Comparison of ENCODE assay signal across 9 cellular contexts in the genomic region with DNA sequence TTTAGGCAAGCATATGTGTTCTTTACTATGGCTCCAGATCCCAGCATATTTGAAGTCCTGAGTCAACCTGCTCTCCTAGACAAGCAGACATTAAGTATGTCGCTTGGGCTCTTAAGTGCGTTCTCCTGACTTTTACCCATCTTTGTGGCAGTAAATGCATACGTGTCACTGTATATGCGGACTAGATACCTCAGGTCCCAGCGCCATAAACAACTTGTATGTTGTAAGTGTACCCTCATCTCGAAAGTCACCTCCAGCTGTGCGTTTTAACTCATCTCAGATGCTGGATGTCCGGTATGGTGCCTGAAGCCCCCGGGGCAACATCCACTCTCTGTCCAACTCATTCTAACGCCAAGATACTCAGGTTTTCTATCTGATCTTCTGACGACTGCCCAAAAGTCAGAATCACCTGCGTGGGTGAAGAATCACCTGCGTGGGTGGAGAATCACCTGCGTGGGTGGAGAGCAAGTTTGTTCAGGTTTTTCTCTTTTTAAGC. TPM values are rescaled to one million over a fixed set of nuclear protein-coding genes. Genes with fewer than 3 reads are reported as not detected.
A peak's percentile ranks its signal among the peaks of the same experiment; 100 is the strongest.
DNase-seq lines count a peak whose midpoint lies in the region; ATAC-seq and TF ChIP-seq lines count a peak whose summit lies in the region.
"Had no signal": no experiment of that assay in that cellular context is flagged by ENCODE, and none has a peak within 500 bp of the region (broad histone marks: within the 10 kb centered on the region; RNA-seq: fewer than 3 reads in every experiment).

No MANE protein-coding gene starts in this region.

- peaks cover 19% of the 10 kb centered on the region for H3F3A ChIP-seq in MM.1S (ENCODE audit: insufficient read depth, low read length)
- H3F3A ChIP-seq in neural cell (ENCODE audit: insufficient read depth, low read length, poor library complexity, severe bottlenecking) = no peaks in the 10 kb centered on the region

- H3K9ac ChIP-seq in MM.1S (ENCODE audit: low read length) (no peak overlapping the region), neural cell (ENCODE audit: low read length) (peak overlapping the region; percentile 89)

- H4K20me1 ChIP-seq in MM.1S (ENCODE audit: insufficient read depth, low read length) = no peaks in the 10 kb centered on the region; the same call in 1 of the 2 replicates
- peaks cover 41% of the 10 kb centered on the region for H4K20me1 ChIP-seq in neural cell (ENCODE audit: insufficient read depth)

- peak overlapping the region; percentile 85 to 92 (median 88) for H3K4me3 Mint-ChIP-seq in CD4-positive, alpha-beta memory T cell
- H3K4me3 Mint-ChIP-seq in dendritic cell treated with granulocyte-macrophage colony-stimulating factor and Interleukin-4, amounts not matched to agents 40 ng/mL and 50 ng/mL, for 4 days = peak overlapping the region; percentile 76

- H3K9me2 ChIP-seq in MM.1S (replicated peaks; ENCODE audit: insufficient read depth, low read length) = no peaks in the 10 kb centered on the region
- no peaks in the 10 kb centered on the region for H3K9me2 ChIP-seq in neural cell (ENCODE audit: insufficient read depth, low read length)

- no peak for TF ChIP-seq EP300 in neural cell (conservative IDR thresholded peaks at IDR 0.05; ENCODE audit: poor library complexity, severe bottlenecking)

- peak overlapping the region; percentile 85 to 93 (median 88) for H3K27ac Mint-ChIP-seq in CD4-positive, alpha-beta memory T cell
- no peak overlapping the region for H3K27ac Mint-ChIP-seq in dendritic cell treated with granulocyte-macrophage colony-stimulating factor and Interleukin-4, amounts not matched to agents 40 ng/mL and 50 ng/mL, for 4 days

- H3K79me2 ChIP-seq in MM.1S (ENCODE audit: low read length) (peaks cover 32% of the 10 kb centered on the region), neural cell (replicated peaks; ENCODE audit: insufficient read depth, low read length) (peaks cover 36% of the 10 kb centered on the region)

- ATAC-seq in HG03095 (IDR thresholded peaks at IDR 0.05; ENCODE audit: unreplicated experiment) (no peak), HG02840 (IDR thresholded peaks at IDR 0.05; ENCODE audit: low FRiP score, unreplicated experiment) (no peak)

- POLR2A ChIA-PET in CD4-positive, alpha-beta memory T cell (lab: Charles Lee; ENCODE audit: partially characterized antibody) = interaction anchor here (3.0 to 12.2 kb wide), 4 partner anchors 14 to 40 kb away, joined by 46 to 173 read pairs (median 56); a partner anchor contains a TSS

- H3K4me1 Mint-ChIP-seq in CD4-positive, alpha-beta memory T cell = peaks cover 29 to 44% (median 38%) of the 10 kb centered on the region in 4 donors
- peaks cover 53% of the 10 kb centered on the region for H3K4me1 Mint-ChIP-seq in dendritic cell treated with granulocyte-macrophage colony-stimulating factor and Interleukin-4, amounts not matched to agents 40 ng/mL and 50 ng/mL, for 4 days (ENCODE audit: low read depth)

- H3K36me3 Mint-ChIP-seq in CD4-positive, alpha-beta memory T cell = peaks cover 0 to 19% of the 10 kb centered on the region in 2 donors
- H3K36me3 Mint-ChIP-seq in dendritic cell treated with granulocyte-macrophage colony-stimulating factor and Interleukin-4, amounts not matched to agents 40 ng/mL and 50 ng/mL, for 4 days (ENCODE audit: low read depth) = peaks cover 54% of the 10 kb centered on the region

- H3K27me3 Mint-ChIP-seq in CD4-positive, alpha-beta memory T cell = no peaks in the 10 kb centered on the region
- peaks cover 12% of the 10 kb centered on the region for H3K27me3 Mint-ChIP-seq in dendritic cell treated with granulocyte-macrophage colony-stimulating factor and Interleukin-4, amounts not matched to agents 40 ng/mL and 50 ng/mL, for 4 days

- peak overlapping the region; percentile 86 for H3K4me2 ChIP-seq in MM.1S (ENCODE audit: low read depth, low read length)
- peak overlapping the region; percentile 52 for H3K4me2 ChIP-seq in neural cell (ENCODE audit: low read length)

- H3K27me3 ChIP-seq in CD4-positive, alpha-beta memory T cell (ENCODE audit: insufficient read depth, low read length) = no peaks in the 10 kb centered on the region
- H3K27me3 ChIP-seq in MM.1S (replicated peaks; ENCODE audit: insufficient read depth, low read length) = no peaks in the 10 kb centered on the region
- no peaks in the 10 kb centered on the region for H3K27me3 ChIP-seq in neural cell (ENCODE audit: insufficient read depth, low read depth, low read length)

- peak overlapping the region in 1 of 2 donors; percentile 34 for H3K4me3 ChIP-seq in CD4-positive, alpha-beta memory T cell (ENCODE audit: low read length in 2 of 2)
- H3K4me3 ChIP-seq in MM.1S (ENCODE audit: low read length) = peak overlapping the region; percentile 66; the same call in 1 of the 2 replicates
- peak overlapping the region; percentile 76 for H3K4me3 ChIP-seq in neural cell (ENCODE audit: low read length)

- TF ChIP-seq RAD21 in neural cell (conservative IDR thresholded peaks at IDR 0.05) = no peak

- no peak for DNase-seq in CD4-positive, alpha-beta memory T cell
- no peak for DNase-seq in MM.1S
- no peak for DNase-seq in stimulated activated CD4-positive, alpha-beta T cell treated with anti-CD3 and anti-CD28 coated beads, Interleukin-4, amount 100 ng/mL, for 1 hour
- no peak for DNase-seq in SHP77 (lab: John Stamatoyannopoulos, UW)
- DNase-seq: MV-4-11 had no signal

- no peak overlapping the region for H3K27ac ChIP-seq in CD4-positive, alpha-beta memory T cell (ENCODE audit: low read depth, low read length)
- H3K27ac ChIP-seq in MM.1S (ENCODE audit: low read length) (no peak overlapping the region), neural cell (ENCODE audit: low read length) (no peak overlapping the region)

- CTCF ChIA-PET in CD4-positive, alpha-beta memory T cell (lab: Charles Lee; ENCODE audit: partially characterized antibody) = interaction anchor here (0.7 kb wide), 1 partner anchor 135 kb away, joined by 6 read pairs; no protein-coding TSS in a partner anchor

- H2AFZ ChIP-seq in MM.1S (ENCODE audit: low read length) (no peak overlapping the region), neural cell (ENCODE audit: low read depth, low read length) (no peak overlapping the region)

- no peak for TF ChIP-seq CTCF in MM.1S (IDR thresholded peaks at IDR 0.05; ENCODE audit: low read length)
- TF ChIP-seq CTCF in neural cell (IDR thresholded peaks at IDR 0.05; ENCODE audit: poor library complexity, severe bottlenecking) = no peak

- peaks cover 0 to 5% (median 0%) of the 10 kb centered on the region in 8 donors for H3K9me3 Mint-ChIP-seq in CD4-positive, alpha-beta memory T cell
- H3K9me3 Mint-ChIP-seq in dendritic cell treated with granulocyte-macrophage colony-stimulating factor and Interleukin-4, amounts not matched to agents 40 ng/mL and 50 ng/mL, for 4 days = peaks cover 17% of the 10 kb centered on the region

- no peaks in the 10 kb centered on the region for H3K36me3 ChIP-seq in CD4-positive, alpha-beta memory T cell (ENCODE audit: insufficient read depth, low read length)
- H3K36me3 ChIP-seq in MM.1S (replicated peaks; ENCODE audit: insufficient read depth, low read length) (no peaks in the 10 kb centered on the region), neural cell (ENCODE audit: insufficient read depth, low read length) (peaks cover 4% of the 10 kb centered on the region)

- H3K4me1 ChIP-seq in CD4-positive, alpha-beta memory T cell (ENCODE audit: insufficient read depth, low read length) = peaks cover 42% of the 10 kb centered on the region
- peaks cover 15% of the 10 kb centered on the region for H3K4me1 ChIP-seq in MM.1S (ENCODE audit: low read length)

- H3K9me3 ChIP-seq in CD4-positive, alpha-beta memory T cell (ENCODE audit: control insufficient read depth in 1 of 2, low read length in 2 of 2) = no peaks in the 10 kb centered on the region
- H3K9me3 ChIP-seq in MM.1S (replicated peaks; ENCODE audit: insufficient read depth, low read length) (no peaks in the 10 kb centered on the region), neural cell (ENCODE audit: low read length) (no peaks in the 10 kb centered on the region)

- intact Hi-C loops in CD4-positive, alpha-beta memory T cell (cut with micrococcal nuclease) = no loop called here
- intact Hi-C loops in dendritic cell treated with granulocyte-macrophage colony-stimulating factor and Interleukin-4, amounts not matched to agents 40 ng/mL and 50 ng/mL, for 4 days (cut with micrococcal nuclease) = no loop called here

TF ChIP-seq in neural cell, 6 proteins besides CTCF, POLR2A, EP300 and RAD21:
- TF ChIP-seq POLR2AphosphoS5 (IDR thresholded peaks at IDR 0.05) (peak; percentile 7), MXI1 (conservative IDR thresholded peaks at IDR 0.05; ENCODE audit: poor library complexity, severe bottlenecking) (no peak)
TF ChIP-seq in neural cell: peak in this region for 1.

RNA-seq across cellular contexts. Expression of a gene that starts 1.7 kb away (rescaled TPM):
- 100 to 1,000 TPM; 150 to 156 TPM for total RNA-seq in CD4-positive, alpha-beta memory T cell
- 10 to 100 TPM; 40.7 to 57.9 TPM for polyA plus RNA-seq in CD4-positive, alpha-beta memory T cell
- polyA plus RNA-seq in neural cell = 199 and 288 TPM in 2 replicates
- 122 and 133 TPM in 2 replicates for polyA minus RNA-seq in neural cell

RNA-seq across cellular contexts. Expression of a gene that starts 14.7 kb away (rescaled TPM):
- total RNA-seq in CD4-positive, alpha-beta memory T cell = 100 to 1,000 TPM; 171 to 192 TPM
- polyA plus RNA-seq in CD4-positive, alpha-beta memory T cell = 10 to 100 TPM; 28.9 to 33.9 TPM
- 43.1 and 43.6 TPM in 2 replicates for polyA plus RNA-seq in neural cell
- 25.8 and 33.6 TPM in 2 replicates for polyA minus RNA-seq in neural cell

RNA-seq across cellular contexts. Expression of a gene that starts 24.5 kb away (rescaled TPM):
- 10 to 100 TPM; 19.7 to 20.2 TPM for total RNA-seq in CD4-positive, alpha-beta memory T cell
- polyA plus RNA-seq in CD4-positive, alpha-beta memory T cell = 1 to 10 TPM; 2.5 to 4.8 TPM
- 4.8 and 7.4 TPM in 2 replicates for polyA plus RNA-seq in neural cell
- polyA minus RNA-seq in neural cell = 5.4 and 6.8 TPM in 2 replicates

RNA-seq across cellular contexts. Expression of a gene that starts 24.8 kb away (rescaled TPM):
- total RNA-seq in CD4-positive, alpha-beta memory T cell = 100 to 1,000 TPM; 101 TPM
- polyA plus RNA-seq in CD4-positive, alpha-beta memory T cell = 10 to 100 TPM in 1 of 2 donors, 1 to 10 TPM in 1; 6.0 to 14.9 TPM
- 13.1 and 13.2 TPM in 2 replicates for polyA plus RNA-seq in neural cell
- 9.3 and 10.5 TPM in 2 replicates for polyA minus RNA-seq in neural cell

RNA-seq across cellular contexts. Expression of a gene that starts 34.6 kb away (rescaled TPM):
- total RNA-seq in CD4-positive, alpha-beta memory T cell = 10 to 100 TPM; 41.8 to 48.8 TPM
- polyA plus RNA-seq in CD4-positive, alpha-beta memory T cell = 10 to 100 TPM; 10.7 to 22.9 TPM
- 18.9 and 22.0 TPM in 2 replicates for polyA plus RNA-seq in neural cell
- 25.9 and 27.5 TPM in 2 replicates for polyA minus RNA-seq in neural cell
